In genomic region chr5:147822686-147823491, GRCh38 we compare ENCODE assay signal across 8 cellular contexts. TPM values are rescaled to one million over a fixed set of nuclear protein-coding genes. Genes with fewer than 3 reads are reported as not detected.
A peak's percentile ranks its signal among the peaks of the same experiment; 100 is the strongest.
DNase-seq lines count a peak whose midpoint lies in the region; ATAC-seq and TF ChIP-seq lines count a peak whose summit lies in the region.

No MANE protein-coding gene starts in this region.

- no peaks in the 10 kb centered on the region for H3K27me3 ChIP-seq in kidney epithelial cell (ENCODE audit: control insufficient read depth, insufficient read depth, low read length)

- CTCF ChIA-PET in AG04449 (lab: Yijun Ruan, JAX), result interaction anchor here (0.7 to 5.4 kb wide), 12 partner anchors 10 to 854 kb away, joined by 3 to 106 read pairs (median 4); no protein-coding TSS in a partner anchor

- TF ChIP-seq CTCF in AG04449 (IDR thresholded peaks at IDR 0.05; ENCODE audit: insufficient read depth, low read length, missing control alignments) (peak; percentile 65), GM12875 (IDR thresholded peaks at IDR 0.05; ENCODE audit: borderline replicate concordance, insufficient read depth, low read depth, low read length) (peak; percentile 92), cardiac fibroblast (IDR thresholded peaks at IDR 0.05; ENCODE audit: low read depth, low read length) (peak; percentile 87), kidney epithelial cell (IDR thresholded peaks at IDR 0.05; ENCODE audit: insufficient read depth, low read length, poor library complexity, severe bottlenecking) (peak; percentile 96)

- DNase-seq in AG04449 (ENCODE audit: low read depth, low spot score), result peak; percentile 17
- DNase-seq in NCI-H1092 (lab: John Stamatoyannopoulos, UW), result peak; percentile 44
- peak; percentile 76 for DNase-seq in SK-N-DZ (ENCODE audit: low spot score)
- DNase-seq in cardiac fibroblast (ENCODE audit: low read depth in 2 of 2), result peak; percentile 74 to 77
- DNase-seq in kidney epithelial cell (ENCODE audit: low read depth), result no peak
- DNase-seq in stimulated activated CD8-positive, alpha-beta memory T cell treated with anti-CD3 and anti-CD28 coated beads, Interleukin-15, amount 100 ng/mL, for 1 hour (ENCODE audit: low read depth), result peak; percentile 3

- POLR2A ChIA-PET in AG04449 (lab: Yijun Ruan, JAX), result no interaction called here

- no peak overlapping the region for H3K4me3 ChIP-seq in AG04449 (ENCODE audit: low read depth, low read length)
- no peak overlapping the region for H3K4me3 ChIP-seq in GM12875 (ENCODE audit: low read depth, low read length)
- no peak overlapping the region for H3K4me3 ChIP-seq in cardiac fibroblast (replicated peaks in 1 of 2; ENCODE audit: low read depth in 2 of 2, low read length in 2 of 2)
- no peak overlapping the region for H3K4me3 ChIP-seq in kidney epithelial cell (ENCODE audit: low read depth, low read length)

- ATAC-seq in HG02623 (IDR thresholded peaks at IDR 0.05; ENCODE audit: unreplicated experiment), result peak; percentile 91

- H3K36me3 ChIP-seq in kidney epithelial cell (ENCODE audit: control insufficient read depth, insufficient read depth, low read length), result no peaks in the 10 kb centered on the region

RNA-seq across cellular contexts. Expression of gene SPINK1, which starts 8.6 kb away (rescaled TPM):
- polyA plus RNA-seq in SK-N-DZ (2014; cell fraction: cytosol; rRNA removed), result not detected in 2 replicates
- polyA plus RNA-seq in SK-N-DZ (2014; cell fraction: nucleus; rRNA removed), result not detected in 2 replicates
- total RNA-seq in kidney epithelial cell, result 0.48 TPM in 1 of 2 replicates, not detected in the other

RNA-seq across cellular contexts. Expression of gene JAKMIP2, which starts 40.4 kb away (rescaled TPM):
- 13.7 and 15.7 TPM in 2 replicates for polyA plus RNA-seq in SK-N-DZ (2014; cell fraction: cytosol; rRNA removed)
- 12.5 and 13.2 TPM in 2 replicates for polyA plus RNA-seq in SK-N-DZ (2014; cell fraction: nucleus; rRNA removed)
- 0.42 and 0.82 TPM in 2 replicates for total RNA-seq in kidney epithelial cell

RNA-seq across cellular contexts. Expression of gene SCGB3A2, which starts 55.6 kb away (rescaled TPM):
- polyA plus RNA-seq in SK-N-DZ (2014; cell fraction: cytosol; rRNA removed), result not detected in 2 replicates
- not detected in 2 replicates for polyA plus RNA-seq in SK-N-DZ (2014; cell fraction: nucleus; rRNA removed)
- not detected in 2 replicates for total RNA-seq in kidney epithelial cell
